17 cellular contexts compared by ENCODE assay signal in genomic region chr10:47330804-47331203, GRCh38. TPM values are rescaled to one million over a fixed set of nuclear protein-coding genes. Genes with fewer than 3 reads are reported as not detected.
"Had no signal": no experiment of that assay in that cellular context is flagged by ENCODE, and none has a peak within 500 bp of the region (broad histone marks: within the 10 kb centered on the region; RNA-seq: fewer than 3 reads in every experiment).

No MANE protein-coding gene starts in this region.

- H3K4me1 Mint-ChIP-seq: activated CD8-positive, alpha-beta memory T cell treated with anti-CD3 and anti-CD28 coated beads, Interleukin-2, amount 10 ng/mL, durations not matched to agents 7 days and 5 days had no signal

- H3K4me3 ChIP-seq: heart left ventricle, right atrium auricular region, testis had no signal

- H3K9me3 ChIP-seq: heart left ventricle, right atrium auricular region, testis had no signal

- H3K36me3 Mint-ChIP-seq: activated CD8-positive, alpha-beta memory T cell treated with anti-CD3 and anti-CD28 coated beads, Interleukin-2, amount 10 ng/mL, durations not matched to agents 7 days and 5 days; naive B cell had no signal

- H3K27me3 ChIP-seq: heart left ventricle, right atrium auricular region, testis had no signal

- H3K9me3 Mint-ChIP-seq: activated T-cell treated with anti-CD3 and anti-CD28 coated beads, Interleukin-2, amount 50 U/mL, for 24 hours had no signal

- DNase-seq: activated CD4-positive, alpha-beta T cell treated with anti-CD3 and anti-CD28 coated beads for 1 hour; activated CD4-positive, alpha-beta T cell treated with anti-CD3 and anti-CD28 coated beads, Interleukin-2, amount 50 U/mL, for 48 hours; activated CD8-positive, alpha-beta memory T cell treated with anti-CD3 and anti-CD28 coated beads, Interleukin-2, amount 10 ng/mL, durations not matched to agents 7 days and 5 days; activated T-cell treated with anti-CD3 and anti-CD28 coated beads, Interleukin-2, amount 50 U/mL, for 24 hours; heart left ventricle; naive B cell; stimulated activated CD4-positive, alpha-beta T cell treated with anti-CD3 and anti-CD28 coated beads, Interleukin-1b, Interleukin-23, amount 100 ng/mL, for 48 hours; stimulated activated naive CD4-positive, alpha-beta T cell; T1000; testis had no signal

- H3K4me3 Mint-ChIP-seq: activated CD8-positive, alpha-beta memory T cell treated with anti-CD3 and anti-CD28 coated beads, Interleukin-2, amount 10 ng/mL, durations not matched to agents 7 days and 5 days; activated T-cell treated with anti-CD3 and anti-CD28 coated beads, Interleukin-2, amount 50 U/mL, for 24 hours; naive B cell had no signal

- ATAC-seq: activated CD8-positive, alpha-beta memory T cell treated with anti-CD3 and anti-CD28 coated beads, Interleukin-2, amount 10 ng/mL, durations not matched to agents 7 days and 5 days had no signal

- H3K27ac Mint-ChIP-seq: activated CD8-positive, alpha-beta memory T cell treated with anti-CD3 and anti-CD28 coated beads, Interleukin-2, amount 10 ng/mL, durations not matched to agents 7 days and 5 days; activated T-cell treated with anti-CD3 and anti-CD28 coated beads, Interleukin-2, amount 50 U/mL, for 24 hours; naive B cell had no signal

- H3K36me3 ChIP-seq: heart left ventricle, right atrium auricular region had no signal

- H3K27ac ChIP-seq: heart left ventricle, right atrium auricular region, testis had no signal

- H3K4me1 ChIP-seq: testis had no signal

RNA-seq across cellular contexts. Expression of gene GDF2, which starts 8.6 kb away (rescaled TPM):
- total RNA-seq: activated CD8-positive, alpha-beta memory T cell treated with anti-CD3 and anti-CD28 coated beads, Interleukin-2, amount 10 ng/mL, durations not matched to agents 7 days and 5 days; aorta; bronchial epithelial cell; endothelial cell of umbilical vein; frontal cortex; heart left ventricle; lower leg skin; urinary bladder had no signal

RNA-seq across cellular contexts. Expression of gene RBP3, which starts 17.4 kb away (rescaled TPM):
- total RNA-seq: activated CD8-positive, alpha-beta memory T cell treated with anti-CD3 and anti-CD28 coated beads, Interleukin-2, amount 10 ng/mL, durations not matched to agents 7 days and 5 days; aorta; bronchial epithelial cell; endothelial cell of umbilical vein; frontal cortex; heart left ventricle; lower leg skin; right atrium auricular region; urinary bladder had no signal

RNA-seq across cellular contexts. Expression of gene GDF10, which starts 30.8 kb away (rescaled TPM):
- total RNA-seq: bronchial epithelial cell, endothelial cell of umbilical vein had no signal

RNA-seq across cellular contexts. Expression of gene ZNF488, which starts 53.3 kb away (rescaled TPM):
- total RNA-seq: right atrium auricular region had no signal
